15 cellular contexts compared by ENCODE assay signal in the genomic region with DNA sequence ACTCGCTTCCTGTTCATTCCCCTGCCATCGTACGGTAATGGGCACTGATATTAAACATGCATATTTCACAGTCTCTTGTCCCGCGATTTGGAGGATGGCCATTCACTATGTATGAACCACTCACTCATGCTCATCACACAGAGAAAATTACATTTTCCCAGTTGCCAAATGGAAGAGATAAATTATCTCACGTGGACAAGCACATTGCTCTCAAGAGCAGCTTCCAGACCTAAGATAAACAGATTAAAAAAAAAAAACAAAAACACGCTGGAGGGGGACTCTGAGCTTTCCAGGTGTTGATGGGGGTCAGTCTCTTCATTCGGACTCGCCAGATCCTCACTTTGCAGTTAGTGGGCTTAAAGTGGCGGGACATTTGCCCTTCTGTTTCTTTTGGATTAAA.
DNase-seq lines count a peak whose midpoint lies in the region; ATAC-seq and TF ChIP-seq lines count a peak whose summit lies in the region.
"Had no signal": no experiment of that assay in that cellular context is flagged by ENCODE, and none has a peak within 500 bp of the region (broad histone marks: within the 10 kb centered on the region; RNA-seq: fewer than 3 reads in every experiment).

No MANE protein-coding gene starts in this region.

- H3K9me3 Mint-ChIP-seq in nephron progenitor cell: peaks cover 19% of the 10 kb centered on the region

- peak overlapping the region; percentile 26 for H3K27ac Mint-ChIP-seq in nephron progenitor cell
- H3K27ac Mint-ChIP-seq: CD14-positive monocyte, T-cell had no signal

- ATAC-seq in GM21786 (IDR thresholded peaks at IDR 0.05; ENCODE audit: unreplicated experiment): no peak
- ATAC-seq: A549, T-cell had no signal

- H3K4me3 Mint-ChIP-seq in nephron progenitor cell: peak overlapping the region; percentile 41

- H3K27me3 Mint-ChIP-seq in nephron progenitor cell (ENCODE audit: low read depth, poor library complexity): peaks cover 61% of the 10 kb centered on the region

- TF ChIP-seq CTCF in nephron progenitor cell (IDR thresholded peaks at IDR 0.05): no peak

- DNase-seq in NCI-H146 (lab: John Stamatoyannopoulos, UW) (peak; percentile 11), NCI-H146 treated with DMSO at 0.1 percent for 48 hours (lab: John Stamatoyannopoulos, UW; ENCODE audit: unreplicated experiment) (no peak), NCI-H1092 (lab: John Stamatoyannopoulos, UW) (peak; percentile 18), NCI-H69 (lab: John Stamatoyannopoulos, UW) (peak; percentile 50), nephron progenitor cell (no peak), NCI-H2171 treated with DMSO at 0.1 percent for 48 hours (lab: John Stamatoyannopoulos, UW) (no peak), NCI-H82 treated with DMSO at 0.1 percent for 48 hours (lab: John Stamatoyannopoulos, UW; ENCODE audit: unreplicated experiment) (no peak)
- DNase-seq: Caco-2, GF-D8, GOT3, KBM-7, T-cell had no signal

- peaks cover 21% of the 10 kb centered on the region for H3K4me1 Mint-ChIP-seq in nephron progenitor cell
- H3K4me1 Mint-ChIP-seq: CD14-positive monocyte had no signal

- peaks cover 9% of the 10 kb centered on the region for H3K36me3 Mint-ChIP-seq in nephron progenitor cell (ENCODE audit: low read depth)
- H3K36me3 Mint-ChIP-seq: CD14-positive monocyte, T-cell had no signal

Comparison
In these comparisons a context has a peak if more than half of its experiments do, and no peak if none do; other contexts are left out.
1. DNase-seq: peak in NCI-H146 (single experiment), NCI-H1092 (single experiment) and NCI-H69 (single experiment); none in NCI-H146 treated with DMSO at 0.1 percent for 48 hours (single experiment), nephron progenitor cell (single experiment), NCI-H2171 treated with DMSO at 0.1 percent for 48 hours (single experiment) and NCI-H82 treated with DMSO at 0.1 percent for 48 hours (single experiment).